Comparison of ENCODE assay signal across 13 cellular contexts in genomic region chr17:45436161-45436560, GRCh38.
"Had no signal": no experiment of that assay in that cellular context is flagged by ENCODE, and none has a peak within 500 bp of the region (broad histone marks: within the 10 kb centered on the region; RNA-seq: fewer than 3 reads in every experiment).

No MANE protein-coding gene starts in this region.

- H3K27me3 ChIP-seq: testis had no signal

- DNase-seq: activated CD4-positive, alpha-beta T cell treated with anti-CD3 and anti-CD28 coated beads, Interleukin-2, amount 50 U/mL, for 1 hour; activated naive CD4-positive, alpha-beta T cell treated with anti-CD3 and anti-CD28 coated beads, Interleukin-2, amount 10 ng/mL, durations not matched to agents 7 days and 5 days; activated T-cell treated with anti-CD3 and anti-CD28 coated beads for 4 hours; hippocampal formation; kidney glomerular epithelial cell; left ventricle myocardium superior; psoas muscle; stimulated activated CD4-positive, alpha-beta T cell treated with anti-CD3 and anti-CD28 coated beads, Interleukin-1b, Interleukin-23, amount 100 ng/mL, for 48 hours; stomach; testis had no signal

- H3K4me3 ChIP-seq: psoas muscle, stomach, testis had no signal

- ATAC-seq: activated T-helper 17 cell treated with anti-CD3 and anti-CD28 coated beads, Interleukin-2, amount 50 U/mL, for 72 hours; esophagus mucosa; left ventricle myocardium superior; psoas muscle; sciatic nerve had no signal

- H3K27ac ChIP-seq: psoas muscle, stomach, testis had no signal

- H3K9me3 ChIP-seq: psoas muscle, stomach, testis had no signal
